Comparison of ENCODE assay signal across 9 cellular contexts in the genomic region with DNA sequence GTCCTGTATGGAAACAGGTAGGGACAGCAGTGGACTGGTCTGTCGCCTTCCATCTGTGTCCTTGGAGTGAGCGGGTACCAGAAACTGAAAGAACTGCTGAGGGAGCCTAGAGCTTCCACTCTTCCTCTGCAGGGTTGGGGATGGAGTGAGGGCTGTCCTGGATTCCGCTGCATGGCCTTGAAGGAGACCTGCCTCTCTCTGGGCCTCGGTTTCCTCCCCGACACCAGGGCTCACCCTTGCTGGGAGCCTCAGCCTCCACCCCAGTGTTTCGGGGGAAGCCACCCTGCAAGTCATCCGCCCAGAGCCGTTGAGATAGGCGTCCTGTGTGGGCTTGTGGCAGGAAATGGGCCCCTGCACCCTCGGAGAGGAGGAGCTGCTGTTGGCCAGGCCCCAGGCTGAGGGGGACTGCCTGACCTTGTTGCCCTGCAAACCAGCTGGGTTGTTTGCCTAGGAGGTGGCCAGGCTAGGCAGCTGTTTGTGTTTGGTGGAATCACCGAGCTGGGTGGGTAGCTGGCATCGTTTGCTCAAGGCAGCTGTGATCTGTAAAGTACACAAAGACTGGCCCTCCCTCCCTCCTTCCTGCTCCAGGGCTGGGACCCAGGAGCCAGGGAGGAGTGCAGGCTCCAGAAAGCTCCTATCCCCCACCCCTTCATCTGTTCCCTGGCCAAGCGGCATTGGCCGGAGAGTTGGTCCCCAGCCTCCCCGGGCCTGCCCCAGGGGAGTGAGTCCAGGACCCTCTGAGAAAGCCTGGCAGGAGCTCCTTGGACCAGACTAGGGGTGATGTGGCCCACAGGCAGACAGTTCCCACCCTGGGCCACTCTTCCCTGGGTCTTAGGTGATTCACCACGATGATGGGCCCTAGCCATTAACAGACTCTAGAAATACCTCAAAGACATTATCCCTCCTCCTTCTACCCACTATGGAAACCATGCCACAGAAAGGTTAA. TPM values are rescaled to one million over a fixed set of nuclear protein-coding genes. Genes with fewer than 3 reads are reported as not detected.
DNase-seq lines count a peak whose midpoint lies in the region; ATAC-seq, FAIRE-seq and TF ChIP-seq lines count a peak whose summit lies in the region.
"Had no signal": no experiment of that assay in that cellular context is flagged by ENCODE, and none has a peak within 500 bp of the region (broad histone marks: within the 10 kb centered on the region; RNA-seq: fewer than 3 reads in every experiment).

No MANE protein-coding gene starts in this region.

- H3K4me3 Mint-ChIP-seq in T-helper 17 cell (peak overlapping the region; percentile 91), astrocyte (ENCODE audit: unreplicated experiment) (no peak overlapping the region)
- peak overlapping the region; percentile 77 for H3K4me3 Mint-ChIP-seq in natural killer cell treated with Interleukin-12 subunit alpha and Interleukin-12 subunit beta and Interleukin-15 and Interleukin-18, amount 100 ng/mL, for 72 hours

- peaks cover 44% of the 10 kb centered on the region for H3K27me3 ChIP-seq in astrocyte (ENCODE audit: insufficient read depth, low read length)

- no peak for FAIRE-seq in astrocyte (lab: Jason Lieb, UNC)

- H3K4me2 ChIP-seq in astrocyte (ENCODE audit: low read length): peak overlapping the region; percentile 41

- TF ChIP-seq POLR2A in GM18505 (IDR thresholded peaks at IDR 0.05; ENCODE audit: borderline replicate concordance, extremely low read depth, insufficient read depth, insufficient read length): peak; percentile 67

- no peaks in the 10 kb centered on the region for H4K20me1 ChIP-seq in astrocyte (ENCODE audit: insufficient read depth, low read length)

- no peak overlapping the region for H3K9ac ChIP-seq in astrocyte (ENCODE audit: low read length)

- ATAC-seq in GM18505 (IDR thresholded peaks at IDR 0.05; ENCODE audit: unreplicated experiment) (no peak), HG03139 (IDR thresholded peaks at IDR 0.05; ENCODE audit: unreplicated experiment) (peak; percentile 45), T-helper 17 cell (peak; percentile 83), HG02852 (IDR thresholded peaks at IDR 0.05; ENCODE audit: unreplicated experiment) (no peak)
- ATAC-seq in natural killer cell treated with Interleukin-12 subunit alpha and Interleukin-12 subunit beta and Interleukin-15 and Interleukin-18, amount 100 ng/mL, for 72 hours: peak; percentile 89 to 90

- H3K4me1 Mint-ChIP-seq in T-helper 17 cell (peaks cover 53% of the 10 kb centered on the region), astrocyte (ENCODE audit: low read depth, unreplicated experiment) (no peaks in the 10 kb centered on the region)
- H3K4me1 Mint-ChIP-seq in natural killer cell treated with Interleukin-12 subunit alpha and Interleukin-12 subunit beta and Interleukin-15 and Interleukin-18, amount 100 ng/mL, for 72 hours (ENCODE audit: low read depth in 2 of 2): peaks cover 50 to 52% of the 10 kb centered on the region in 2 donors

- no peak overlapping the region for H3K4me3 ChIP-seq in astrocyte (ENCODE audit: insufficient read depth, low read depth, low read length)
- H3K4me3 ChIP-seq: SK-N-MC had no signal

- peak overlapping the region; percentile 11 for H2AFZ ChIP-seq in astrocyte (ENCODE audit: low read depth, low read length)

- DNase-seq in T-helper 17 cell (peak; percentile 46 to 63 (median 62)), astrocyte (ENCODE audit: low read depth) (no peak), inferior parietal cortex (ENCODE audit: extremely low spot score) (no peak), AG08396 (ENCODE audit: low spot score) (no peak)
- DNase-seq in natural killer cell treated with Interleukin-12 subunit alpha and Interleukin-12 subunit beta and Interleukin-15 and Interleukin-18, amount 100 ng/mL, for 72 hours (ENCODE audit: low spot score): peak; percentile 90

- peaks cover 9% of the 10 kb centered on the region for H3K4me1 ChIP-seq in astrocyte (ENCODE audit: insufficient read depth, low read length)

- H3K27ac Mint-ChIP-seq in T-helper 17 cell: peak overlapping the region; percentile 93
- no peak overlapping the region for H3K27ac Mint-ChIP-seq in astrocyte (ENCODE audit: unreplicated experiment)
- H3K27ac Mint-ChIP-seq in natural killer cell treated with Interleukin-12 subunit alpha and Interleukin-12 subunit beta and Interleukin-15 and Interleukin-18, amount 100 ng/mL, for 72 hours: peak overlapping the region; percentile 41 to 60

- H3K36me3 Mint-ChIP-seq in T-helper 17 cell (ENCODE audit: low read depth): no peaks in the 10 kb centered on the region
- H3K36me3 Mint-ChIP-seq in astrocyte (ENCODE audit: low read depth, unreplicated experiment): no peaks in the 10 kb centered on the region
- H3K36me3 Mint-ChIP-seq in natural killer cell treated with Interleukin-12 subunit alpha and Interleukin-12 subunit beta and Interleukin-15 and Interleukin-18, amount 100 ng/mL, for 72 hours: no peaks in the 10 kb centered on the region

- H3K79me2 ChIP-seq in astrocyte (ENCODE audit: insufficient read depth, low read length): no peaks in the 10 kb centered on the region

- H3K27ac ChIP-seq in astrocyte (ENCODE audit: low read depth, low read length): no peak overlapping the region
- H3K27ac ChIP-seq: SK-N-MC had no signal

- no peak for TF ChIP-seq CTCF in astrocyte (IDR thresholded peaks at IDR 0.05; ENCODE audit: insufficient read depth, low read depth, low read length)

- H3K9me3 Mint-ChIP-seq in astrocyte (ENCODE audit: unreplicated experiment): peaks cover 3% of the 10 kb centered on the region
- no peaks in the 10 kb centered on the region for H3K9me3 Mint-ChIP-seq in natural killer cell treated with Interleukin-12 subunit alpha and Interleukin-12 subunit beta and Interleukin-15 and Interleukin-18, amount 100 ng/mL, for 72 hours

- H3K9me3 ChIP-seq in T-helper 17 cell (ENCODE audit: control insufficient read depth, low read length, poor library complexity, severe bottlenecking) (no peaks in the 10 kb centered on the region), astrocyte (ENCODE audit: insufficient read depth, low read depth, low read length) (no peaks in the 10 kb centered on the region)

- H3K27me3 Mint-ChIP-seq in T-helper 17 cell (no peaks in the 10 kb centered on the region), astrocyte (ENCODE audit: low read depth, unreplicated experiment) (peaks cover 44% of the 10 kb centered on the region)
- H3K27me3 Mint-ChIP-seq in natural killer cell treated with Interleukin-12 subunit alpha and Interleukin-12 subunit beta and Interleukin-15 and Interleukin-18, amount 100 ng/mL, for 72 hours: peaks cover 11% of the 10 kb centered on the region in 2 donors

- H3K36me3 ChIP-seq in astrocyte (ENCODE audit: insufficient read depth, low read length): no peaks in the 10 kb centered on the region

RNA-seq across cellular contexts. Expression of a gene that starts 1.3 kb away (rescaled TPM):
- total RNA-seq in T-helper 17 cell: 10 to 100 TPM; 41.4 to 83.3 TPM
- total RNA-seq in astrocyte: 0.77 TPM in 1 of 2 replicates, not detected in the other
- 1 to 10 TPM; 1.3 to 3.3 TPM for total RNA-seq in natural killer cell treated with Interleukin-12 subunit alpha and Interleukin-12 subunit beta and Interleukin-15 and Interleukin-18, amount 100 ng/mL, for 72 hours

RNA-seq across cellular contexts. Expression of a gene that starts 10.1 kb away (rescaled TPM):
- total RNA-seq in T-helper 17 cell (100 to 1,000 TPM; 130 to 132 TPM), astrocyte (27.9 and 36.3 TPM in 2 replicates)
- 100 to 1,000 TPM; 159 to 187 TPM for total RNA-seq in natural killer cell treated with Interleukin-12 subunit alpha and Interleukin-12 subunit beta and Interleukin-15 and Interleukin-18, amount 100 ng/mL, for 72 hours

RNA-seq across cellular contexts. Expression of a gene that starts 25.6 kb away (rescaled TPM):
- total RNA-seq in T-helper 17 cell (1 to 10 TPM in 1 of 2 donors, under 1 TPM in 1; 0.29 to 1.9 TPM), astrocyte (not detected in 2 replicates)
- 1 to 10 TPM in 1 of 2 donors, not detected in 1; 2.2 TPM for total RNA-seq in natural killer cell treated with Interleukin-12 subunit alpha and Interleukin-12 subunit beta and Interleukin-15 and Interleukin-18, amount 100 ng/mL, for 72 hours

RNA-seq across cellular contexts. Expression of a gene that starts 37.8 kb away (rescaled TPM):
- 10 to 100 TPM; 32.3 to 32.8 TPM for total RNA-seq in T-helper 17 cell
- total RNA-seq in astrocyte: 58.4 and 61.8 TPM in 2 replicates
- 10 to 100 TPM; 42.9 to 60.7 TPM for total RNA-seq in natural killer cell treated with Interleukin-12 subunit alpha and Interleukin-12 subunit beta and Interleukin-15 and Interleukin-18, amount 100 ng/mL, for 72 hours

Comparison
In these comparisons a context has a peak if more than half of its experiments do, and no peak if none do; other contexts are left out.
1. ATAC-seq: peak in HG03139 (single experiment), T-helper 17 cell (single experiment) and natural killer cell treated with Interleukin-12 subunit alpha and Interleukin-12 subunit beta and Interleukin-15 and Interleukin-18, amount 100 ng/mL, for 72 hours (2 of 2); none in GM18505 (single experiment) and HG02852 (single experiment).
2. DNase-seq: peak in T-helper 17 cell (3 of 3) and natural killer cell treated with Interleukin-12 subunit alpha and Interleukin-12 subunit beta and Interleukin-15 and Interleukin-18, amount 100 ng/mL, for 72 hours (single experiment); none in astrocyte (single experiment), inferior parietal cortex (single experiment) and AG08396 (single experiment).
3. RNA of a gene that starts 1.3 kb away (total RNA-seq): 41.4 to 83.3 TPM in T-helper 17 cell; 1.3 to 3.3 TPM in natural killer cell treated with Interleukin-12 subunit alpha and Interleukin-12 subunit beta and Interleukin-15 and Interleukin-18, amount 100 ng/mL, for 72 hours and 0.77 TPM in astrocyte; every median in the first group is over 4 times any median in the second.